Comparison of ENCODE assay signal across 11 cellular contexts in genomic region chr22:25361899-25362214, GRCh38.
DNase-seq lines count a peak whose midpoint lies in the region; ATAC-seq, FAIRE-seq and TF ChIP-seq lines count a peak whose summit lies in the region.
"Had no signal": no experiment of that assay in that cellular context is flagged by ENCODE, and none has a peak within 500 bp of the region (broad histone marks: within the 10 kb centered on the region; RNA-seq: fewer than 3 reads in every experiment).

No MANE protein-coding gene starts in this region.

- H3K4me3 ChIP-seq in right atrium auricular region (no peak overlapping the region), Panc1 (ENCODE audit: low read depth in 2 of 2, low read length in 2 of 2) (no peak overlapping the region), K562 (no peak overlapping the region), aorta (ENCODE audit: low read length in 2 of 2) (no peak overlapping the region)

- no peak overlapping the region for H3K27ac ChIP-seq in right atrium auricular region
- no peak overlapping the region for H3K27ac ChIP-seq in Panc1 (ENCODE audit: low read length)
- no peak overlapping the region for H3K27ac ChIP-seq in K562 (ENCODE audit: extremely low read depth, low read depth, low read length)
- no peak overlapping the region for H3K27ac ChIP-seq in aorta (ENCODE audit: low read depth in 1 of 2, low read length in 2 of 2)

- no peak for TF ChIP-seq RAD21 in K562 (CRISPR knock-in tag; conservative IDR thresholded peaks at IDR 0.05 in 1 of 2, IDR thresholded peaks at IDR 0.05 in 1 of 2)

- no peaks in the 10 kb centered on the region; the same call in 1 of the 3 replicates for H3K79me2 ChIP-seq in K562 (ENCODE audit: control insufficient read depth, insufficient read depth, low read length)

- no peaks in the 10 kb centered on the region for H3K9me3 ChIP-seq in right atrium auricular region
- no peaks in the 10 kb centered on the region for H3K9me3 ChIP-seq in Panc1 (ENCODE audit: control insufficient read depth, insufficient read depth, low read depth, low read length)
- no peaks in the 10 kb centered on the region for H3K9me3 ChIP-seq in K562 (replicated peaks; ENCODE audit: control insufficient read depth, insufficient read depth, low read depth, low read length)
- H3K9me3 ChIP-seq in aorta (ENCODE audit: control insufficient read depth, low read length) = no peaks in the 10 kb centered on the region

- H3K27me3 ChIP-seq in right atrium auricular region = no peaks in the 10 kb centered on the region
- no peaks in the 10 kb centered on the region for H3K27me3 ChIP-seq in Panc1 (ENCODE audit: control insufficient read depth, insufficient read depth, low read length)
- no peaks in the 10 kb centered on the region for H3K27me3 ChIP-seq in K562 (ENCODE audit: control insufficient read depth in 2 of 2, insufficient read depth in 2 of 2, low read length in 2 of 2)
- no peaks in the 10 kb centered on the region for H3K27me3 ChIP-seq in aorta (ENCODE audit: control insufficient read depth in 1 of 2, insufficient read depth in 2 of 2, low read length in 1 of 2)

- H3K4me1 ChIP-seq in right atrium auricular region = peaks cover 0 to 29% of the 10 kb centered on the region in 2 donors
- peaks cover 21% of the 10 kb centered on the region for H3K4me1 ChIP-seq in Panc1 (ENCODE audit: control insufficient read depth, insufficient read depth, low read length)
- H3K4me1 ChIP-seq in K562 (replicated peaks in 1 of 2; ENCODE audit: control insufficient read depth in 2 of 2, insufficient read depth in 2 of 2, low read length in 2 of 2) = peaks cover 0 to 12% of the 10 kb centered on the region in 2 experiments; a peak in 1 of 5 replicates
- H3K4me1 ChIP-seq in aorta (ENCODE audit: control insufficient read depth in 1 of 2, insufficient read depth in 2 of 2, low read length in 2 of 2) = no peaks in the 10 kb centered on the region

- 0% methylated on average over 3 of the region's 4 CpGs for WGBS in K562 (ENCODE audit: insufficient coverage, low coverage, missing lambda C conversion rate)
- WGBS in aorta, 2 donors = 66 to 73% methylated on average over 4 of the region's 4 CpGs

- in situ Hi-C loops in Panc1 (cut with HindIII; ENCODE audit: low pct_unique_long_range_greater_than_20kb, low sequenced_read_pairs) = no loop called here
- in situ Hi-C loops in K562 (cut with MboI) = no loop called here

- DNase-seq in cardiac septum (ENCODE audit: low spot score) (peak; percentile 61), right atrium auricular region (ENCODE audit: low spot score) (no peak), Panc1 (ENCODE audit: low read depth, low spot score) (no peak), K562 (ENCODE audit: extremely low read depth in 1 of 4, low spot score in 3 of 4) (no peak), aorta (no peak)
- DNase-seq: GOT3, NCI-H1417 treated with DMSO at 0.1 percent for 48 hours, NCI-H446 treated with DMSO at 0.1 percent for 48 hours had no signal

- H3K4me2 ChIP-seq in K562 (ENCODE audit: insufficient read depth, low read length) = no peak overlapping the region

- ATAC-seq in Panc1 (peak; percentile 17; the same call in 1 of the 2 replicates), K562 (peak; percentile 32), GM21360 (IDR thresholded peaks at IDR 0.05; ENCODE audit: unreplicated experiment) (no peak), aorta (ENCODE audit: low FRiP score) (no peak), GM21381 (IDR thresholded peaks at IDR 0.05; ENCODE audit: unreplicated experiment) (no peak)

- TF ChIP-seq POLR2A in K562 (conservative IDR thresholded peaks at IDR 0.05) = no peak

- H3K9me1 ChIP-seq in K562 (ENCODE audit: control insufficient read depth, insufficient read depth, low read length) = no peaks in the 10 kb centered on the region

- no peak for FAIRE-seq in K562 (lab: Jason Lieb, UNC)
- FAIRE-seq: G401.6 had no signal

- no peak overlapping the region for H3K9ac ChIP-seq in K562 (ENCODE audit: insufficient read depth in 1 of 2, low read depth in 2 of 2, low read length in 2 of 2)

- no peak for TF ChIP-seq EP300 in K562 (IDR thresholded peaks at IDR 0.05; ENCODE audit: low read length)

- peaks cover 11% of the 10 kb centered on the region for H4K20me1 ChIP-seq in K562 (replicated peaks; ENCODE audit: control insufficient read depth, insufficient read depth, low read length)

- H2AFZ ChIP-seq in K562 (ENCODE audit: low read depth, low read length) = no peak overlapping the region

- no TSS peak for BruUV-seq in Panc1 (replicated peaks; lab: Mats Ljungman, UMichigan)
- BruUV-seq in K562 (replicated peaks; lab: Mats Ljungman, UMichigan) = no TSS peak

- no peak for TF ChIP-seq CTCF in right atrium auricular region (IDR thresholded peaks at IDR 0.05)
- no peak for TF ChIP-seq CTCF in Panc1 (IDR thresholded peaks at IDR 0.05)
- TF ChIP-seq CTCF in K562 (IDR thresholded peaks at IDR 0.05 in 2 of 3, conservative IDR thresholded peaks at IDR 0.05 in 1 of 3; ENCODE audit: insufficient read depth in 2 of 3, low read depth in 1 of 3, low read length in 3 of 3) = no peak

- POLR2A ChIA-PET in Panc1 (lab: Charles Lee) = no interaction called here
- POLR2A ChIA-PET in K562 (lab: Yijun Ruan, JAX) = no interaction called here

- H3K36me3 ChIP-seq in right atrium auricular region = peaks cover 20% of the 10 kb centered on the region
- no peaks in the 10 kb centered on the region for H3K36me3 ChIP-seq in Panc1 (ENCODE audit: control insufficient read depth, insufficient read depth, low read length)
- peaks cover 24% of the 10 kb centered on the region; the same call in 1 of the 3 replicates for H3K36me3 ChIP-seq in K562 (ENCODE audit: control insufficient read depth, insufficient read depth, low read length)
- no peaks in the 10 kb centered on the region for H3K36me3 ChIP-seq in aorta (ENCODE audit: control insufficient read depth in 1 of 2, insufficient read depth in 2 of 2, low read length in 1 of 2)

- CTCF ChIA-PET in Panc1 (lab: Charles Lee) = no interaction called here
- CTCF ChIA-PET in K562 (lab: Yijun Ruan, JAX; ENCODE audit: low intra/inter-chr PET ratio) = no interaction called here

- intact Hi-C loops in cardiac septum (cut with DNase I) (loop anchor here (5.0 kb wide), 3 partner anchors 40 to 85 kb away; no protein-coding TSS in a partner anchor), Panc1 (cut with micrococcal nuclease; ENCODE audit: unreplicated experiment) (no loop called here), K562 (cut with micrococcal nuclease) (loop anchor here (10.0 kb wide), 1 partner anchor 83 kb away; no protein-coding TSS in a partner anchor), aorta (cut with DNase I) (no loop called here)

TF ChIP-seq in K562, 482 proteins besides CTCF, POLR2A, EP300 and RAD21 (continues in another document):
- TF ChIP-seq U2AF2 (optimal IDR thresholded peaks at IDR 0.05; ENCODE audit: low read depth, low read length) (no peak), KAT7 (CRISPR knock-in tag; IDR thresholded peaks at IDR 0.05; ENCODE audit: borderline replicate concordance) (no peak), ZNF778 (CRISPR knock-in tag; IDR thresholded peaks at IDR 0.05) (no peak), ZNF318 (IDR thresholded peaks at IDR 0.05; ENCODE audit: borderline replicate concordance in 1 of 2, low read depth in 1 of 2) (no peak), MCM2 (IDR thresholded peaks at IDR 0.05; ENCODE audit: low read depth) (no peak)

Comparison
In these comparisons a context has a peak if more than half of its experiments do, and no peak if none do; other contexts are left out.
1. ATAC-seq: peak in Panc1 (single experiment) and K562 (single experiment); none in GM21360 (single experiment), aorta (single experiment) and GM21381 (single experiment).
2. intact Hi-C loops: an anchor here in cardiac septum (5.0 kb wide) and K562 (10.0 kb wide); none called in Panc1 and aorta.